1 cellular context compared by ENCODE assay signal in genomic region chr22:42269407-42270177, GRCh38.
TF ChIP-seq lines count a peak whose summit lies in the region.

No MANE protein-coding gene starts in this region.

TF ChIP-seq in K562, 482 proteins besides CTCF, POLR2A, EP300 and RAD21 (continued from another document and continues in another):
- TF ChIP-seq ZNF518B (CRISPR knock-in tag; IDR thresholded peaks at IDR 0.05) (no peak), EGR1 (conservative IDR thresholded peaks at IDR 0.05) (peak; percentile 51), ID3 (CRISPR knock-in tag; IDR thresholded peaks at IDR 0.05) (no peak), ID3 (tag; IDR thresholded peaks at IDR 0.05) (no peak), HDAC6 (IDR thresholded peaks at IDR 0.05; ENCODE audit: low read depth, low read length) (no peak), CEBPG (CRISPR knock-in tag; IDR thresholded peaks at IDR 0.05) (no peak), CEBPG (tag; conservative IDR thresholded peaks at IDR 0.05 in 1 of 2, IDR thresholded peaks at IDR 0.05 in 1 of 2) (no peak), BCL6 (CRISPR knock-in tag; IDR thresholded peaks at IDR 0.05) (no peak), JUNB (CRISPR knock-in tag; conservative IDR thresholded peaks at IDR 0.05) (no peak), TARDBP (IDR thresholded peaks at IDR 0.05) (no peak), ADNP (tag; IDR thresholded peaks at IDR 0.05) (no peak), TRIM28 (IDR thresholded peaks at IDR 0.05) (no peak), ARHGAP35 (IDR thresholded peaks at IDR 0.05; ENCODE audit: partially characterized antibody) (no peak), TRIM25 (IDR thresholded peaks at IDR 0.05; ENCODE audit: borderline replicate concordance) (no peak), POLR3A (IDR thresholded peaks at IDR 0.05; ENCODE audit: borderline replicate concordance, extremely low read depth, insufficient read depth, insufficient read length) (no peak), CREB3 (tag; conservative IDR thresholded peaks at IDR 0.05; ENCODE audit: low read depth) (no peak), IRF2 (CRISPR knock-in tag; IDR thresholded peaks at IDR 0.05) (no peak), POLR2B (IDR thresholded peaks at IDR 0.05; ENCODE audit: low read depth, partially characterized antibody) (no peak), ELF4 (CRISPR knock-in tag; IDR thresholded peaks at IDR 0.05) (no peak), NKRF (IDR thresholded peaks at IDR 0.05; ENCODE audit: borderline replicate concordance) (no peak; the same call in 1 of the 2 replicates), SFPQ (IDR thresholded peaks at IDR 0.05; ENCODE audit: low read depth, low read length) (no peak), CBX1 (IDR thresholded peaks at IDR 0.05; ENCODE audit: low read depth) (no peak; the same call in 1 of the 2 replicates), MCM7 (IDR thresholded peaks at IDR 0.05) (no peak), CLOCK (CRISPR knock-in tag; IDR thresholded peaks at IDR 0.05; ENCODE audit: borderline replicate concordance) (no peak), DMBX1 (CRISPR knock-in tag; IDR thresholded peaks at IDR 0.05; ENCODE audit: borderline replicate concordance) (no peak), ZNF318 (IDR thresholded peaks at IDR 0.05; ENCODE audit: borderline replicate concordance in 1 of 2, low read depth in 1 of 2) (no peak), KDM5B (IDR thresholded peaks at IDR 0.05; ENCODE audit: insufficient replicate concordance, low read depth, low read length) (no peak), SMARCB1 (IDR thresholded peaks at IDR 0.05; ENCODE audit: insufficient read length, low read depth) (no peak)
- TF ChIP-seq, protein P1, sequence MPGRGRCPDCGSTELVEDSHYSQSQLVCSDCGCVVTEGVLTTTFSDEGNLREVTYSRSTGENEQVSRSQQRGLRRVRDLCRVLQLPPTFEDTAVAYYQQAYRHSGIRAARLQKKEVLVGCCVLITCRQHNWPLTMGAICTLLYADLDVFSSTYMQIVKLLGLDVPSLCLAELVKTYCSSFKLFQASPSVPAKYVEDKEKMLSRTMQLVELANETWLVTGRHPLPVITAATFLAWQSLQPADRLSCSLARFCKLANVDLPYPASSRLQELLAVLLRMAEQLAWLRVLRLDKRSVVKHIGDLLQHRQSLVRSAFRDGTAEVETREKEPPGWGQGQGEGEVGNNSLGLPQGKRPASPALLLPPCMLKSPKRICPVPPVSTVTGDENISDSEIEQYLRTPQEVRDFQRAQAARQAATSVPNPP (IDR thresholded peaks at IDR 0.05; ENCODE audit: borderline replicate concordance, insufficient read depth, insufficient read length): no peak
- TF ChIP-seq, protein P2, sequence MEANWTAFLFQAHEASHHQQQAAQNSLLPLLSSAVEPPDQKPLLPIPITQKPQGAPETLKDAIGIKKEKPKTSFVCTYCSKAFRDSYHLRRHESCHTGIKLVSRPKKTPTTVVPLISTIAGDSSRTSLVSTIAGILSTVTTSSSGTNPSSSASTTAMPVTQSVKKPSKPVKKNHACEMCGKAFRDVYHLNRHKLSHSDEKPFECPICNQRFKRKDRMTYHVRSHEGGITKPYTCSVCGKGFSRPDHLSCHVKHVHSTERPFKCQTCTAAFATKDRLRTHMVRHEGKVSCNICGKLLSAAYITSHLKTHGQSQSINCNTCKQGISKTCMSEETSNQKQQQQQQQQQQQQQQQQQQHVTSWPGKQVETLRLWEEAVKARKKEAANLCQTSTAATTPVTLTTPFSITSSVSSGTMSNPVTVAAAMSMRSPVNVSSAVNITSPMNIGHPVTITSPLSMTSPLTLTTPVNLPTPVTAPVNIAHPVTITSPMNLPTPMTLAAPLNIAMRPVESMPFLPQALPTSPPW (CRISPR knock-in tag; IDR thresholded peaks at IDR 0.05): no peak
